Comparison of ENCODE assay signal across 14 cellular contexts in the genomic region with DNA sequence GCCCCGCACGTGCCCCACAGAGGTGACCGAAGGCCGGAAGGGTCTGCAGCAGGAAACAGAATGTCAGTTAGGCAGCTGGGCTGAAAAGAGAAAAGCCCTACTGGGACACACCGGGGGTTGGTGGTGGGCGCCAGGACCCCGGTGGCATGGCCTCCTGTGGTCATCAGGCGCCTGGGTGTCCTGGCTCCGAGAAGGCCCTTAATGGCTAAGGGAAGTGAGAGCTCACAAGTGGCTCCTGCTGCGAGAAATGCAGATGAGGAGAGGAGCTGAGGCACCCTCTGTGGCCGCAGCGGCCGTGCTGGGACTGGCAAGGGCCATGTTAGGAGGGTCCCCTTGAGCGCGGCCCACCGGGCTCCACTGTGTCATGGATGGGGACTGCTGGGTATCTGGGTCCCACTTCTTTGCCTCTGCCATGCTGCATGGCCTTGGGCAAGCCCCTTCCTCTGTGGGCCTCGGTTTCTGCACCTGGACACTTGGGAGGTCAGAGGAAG.
A peak's percentile ranks its signal among the peaks of the same experiment; 100 is the strongest.
DNase-seq lines count a peak whose midpoint lies in the region; ATAC-seq and TF ChIP-seq lines count a peak whose summit lies in the region.
"Had no signal": no experiment of that assay in that cellular context is flagged by ENCODE, and none has a peak within 500 bp of the region (broad histone marks: within the 10 kb centered on the region; RNA-seq: fewer than 3 reads in every experiment).

No MANE protein-coding gene starts in this region.

- DNase-seq in activated CD8-positive, alpha-beta memory T cell treated with anti-CD3 and anti-CD28 coated beads, Interleukin-2, amount 10 ng/mL, durations not matched to agents 7 days and 5 days, result no peak
- DNase-seq in activated CD8-positive, alpha-beta memory T cell treated with anti-CD3 and anti-CD28 coated beads, Interleukin-2, amount 50 U/mL, for 4 hours, result no peak
- DNase-seq in stimulated activated naive CD8-positive, alpha-beta T cell treated with anti-CD3 and anti-CD28 coated beads, Interleukin-15, amount 100 ng/mL, for 72 hours, result no peak
- DNase-seq in stimulated activated naive CD8-positive, alpha-beta T cell treated with anti-CD3 and anti-CD28 coated beads, Interleukin-15, Interleukin-2, amounts not matched to agents 100 U/mL and 50 U/mL, for 24 hours, result no peak
- DNase-seq in osteoblast (ENCODE audit: insufficient read length, low spot score, missing footprints) (peak; percentile 73), NCI-H187 (lab: John Stamatoyannopoulos, UW) (no peak)
- DNase-seq: CD4-positive, CD25-positive, alpha-beta regulatory T cell; DMS53; GF-D8; HCEC 1CT had no signal

- no peaks in the 10 kb centered on the region for H3K36me3 ChIP-seq in osteoblast (ENCODE audit: insufficient read depth, low read length)

- no peak overlapping the region for H2AFZ ChIP-seq in osteoblast (ENCODE audit: low read length)

- TF ChIP-seq CTCF in osteoblast (IDR thresholded peaks at IDR 0.05; ENCODE audit: extremely low read depth, low read depth, low read length), result no peak

- no peaks in the 10 kb centered on the region for H3K79me2 ChIP-seq in osteoblast (ENCODE audit: insufficient read depth, low read length)

- no peaks in the 10 kb centered on the region for H3K4me1 Mint-ChIP-seq in activated CD8-positive, alpha-beta memory T cell treated with anti-CD3 and anti-CD28 coated beads, Interleukin-2, amount 10 ng/mL, durations not matched to agents 7 days and 5 days
- no peaks in the 10 kb centered on the region for H3K4me1 Mint-ChIP-seq in stimulated activated naive CD8-positive, alpha-beta T cell treated with anti-CD3 and anti-CD28 coated beads, Interleukin-15, amount 100 ng/mL, for 72 hours
- peaks cover 8% of the 10 kb centered on the region for H3K4me1 Mint-ChIP-seq in stimulated activated memory B cell treated with anti-CD40 and anti-IgM and Interleukin-4, amounts not matched to agents 10 μg/mL and 1 μg/mL and 100 μg/mL, for 72 hours

- H3K27me3 Mint-ChIP-seq in activated CD8-positive, alpha-beta memory T cell treated with anti-CD3 and anti-CD28 coated beads, Interleukin-2, amount 10 ng/mL, durations not matched to agents 7 days and 5 days, result no peaks in the 10 kb centered on the region
- no peaks in the 10 kb centered on the region for H3K27me3 Mint-ChIP-seq in stimulated activated naive CD8-positive, alpha-beta T cell treated with anti-CD3 and anti-CD28 coated beads, Interleukin-15, amount 100 ng/mL, for 72 hours
- no peaks in the 10 kb centered on the region for H3K27me3 Mint-ChIP-seq in stimulated activated memory B cell treated with anti-CD40 and anti-IgM and Interleukin-4, amounts not matched to agents 10 μg/mL and 1 μg/mL and 100 μg/mL, for 72 hours
- H3K27me3 Mint-ChIP-seq: CD4-positive, CD25-positive, alpha-beta regulatory T cell had no signal

- no peak overlapping the region for H3K4me2 ChIP-seq in osteoblast (ENCODE audit: insufficient read depth, low read length)
- H3K4me2 ChIP-seq: BLaER1 had no signal

- H3K4me1 ChIP-seq in osteoblast (ENCODE audit: insufficient read depth, low read length), result no peaks in the 10 kb centered on the region

- peak overlapping the region; percentile 24 for H3K27ac Mint-ChIP-seq in activated CD8-positive, alpha-beta memory T cell treated with anti-CD3 and anti-CD28 coated beads, Interleukin-2, amount 10 ng/mL, durations not matched to agents 7 days and 5 days
- no peak overlapping the region for H3K27ac Mint-ChIP-seq in stimulated activated naive CD8-positive, alpha-beta T cell treated with anti-CD3 and anti-CD28 coated beads, Interleukin-15, amount 100 ng/mL, for 72 hours
- peak overlapping the region; percentile 17 for H3K27ac Mint-ChIP-seq in stimulated activated memory B cell treated with anti-CD40 and anti-IgM and Interleukin-4, amounts not matched to agents 10 μg/mL and 1 μg/mL and 100 μg/mL, for 72 hours
- H3K27ac Mint-ChIP-seq: CD4-positive, CD25-positive, alpha-beta regulatory T cell had no signal

- H3K27me3 ChIP-seq in osteoblast (ENCODE audit: insufficient read depth, low read length), result peaks cover 3% of the 10 kb centered on the region
- H3K27me3 ChIP-seq: BLaER1 had no signal

- no peaks in the 10 kb centered on the region for H4K20me1 ChIP-seq in osteoblast (ENCODE audit: insufficient read depth, low read length)
- H4K20me1 ChIP-seq: BLaER1 had no signal

- H3K4me3 ChIP-seq in osteoblast (ENCODE audit: insufficient read depth, low read length), result no peak overlapping the region
- H3K4me3 ChIP-seq: BLaER1 had no signal

- CTCF ChIA-PET in activated CD8-positive, alpha-beta memory T cell treated with anti-CD3 and anti-CD28 coated beads, Interleukin-2, amount 10 ng/mL, durations not matched to agents 7 days and 5 days (lab: Charles Lee), result no interaction called here

- no peak overlapping the region for H3K27ac ChIP-seq in osteoblast (ENCODE audit: low read depth, low read length)
- H3K27ac ChIP-seq: 22Rv1, BLaER1 had no signal

- H3K9me3 Mint-ChIP-seq in activated CD8-positive, alpha-beta memory T cell treated with anti-CD3 and anti-CD28 coated beads, Interleukin-2, amount 10 ng/mL, durations not matched to agents 7 days and 5 days (ENCODE audit: low read depth), result no peaks in the 10 kb centered on the region
- no peaks in the 10 kb centered on the region for H3K9me3 Mint-ChIP-seq in stimulated activated naive CD8-positive, alpha-beta T cell treated with anti-CD3 and anti-CD28 coated beads, Interleukin-15, amount 100 ng/mL, for 72 hours
- H3K9me3 Mint-ChIP-seq in stimulated activated memory B cell treated with anti-CD40 and anti-IgM and Interleukin-4, amounts not matched to agents 10 μg/mL and 1 μg/mL and 100 μg/mL, for 72 hours, result peaks cover 8% of the 10 kb centered on the region

- no peaks in the 10 kb centered on the region for H3K9me3 ChIP-seq in osteoblast (ENCODE audit: low read depth, low read length)
- H3K9me3 ChIP-seq: BLaER1 had no signal

- peaks cover 54% of the 10 kb centered on the region for H3K36me3 Mint-ChIP-seq in activated CD8-positive, alpha-beta memory T cell treated with anti-CD3 and anti-CD28 coated beads, Interleukin-2, amount 10 ng/mL, durations not matched to agents 7 days and 5 days
- peaks cover 76% of the 10 kb centered on the region for H3K36me3 Mint-ChIP-seq in stimulated activated memory B cell treated with anti-CD40 and anti-IgM and Interleukin-4, amounts not matched to agents 10 μg/mL and 1 μg/mL and 100 μg/mL, for 72 hours

- ATAC-seq in activated CD8-positive, alpha-beta memory T cell treated with anti-CD3 and anti-CD28 coated beads, Interleukin-2, amount 10 ng/mL, durations not matched to agents 7 days and 5 days, result no peak
- ATAC-seq in stimulated activated naive CD8-positive, alpha-beta T cell treated with anti-CD3 and anti-CD28 coated beads, Interleukin-15, amount 100 ng/mL, for 72 hours, result peak; percentile 27
- ATAC-seq in stimulated activated naive CD8-positive, alpha-beta T cell treated with anti-CD3 and anti-CD28 coated beads, Interleukin-15, Interleukin-2, amounts not matched to agents 100 U/mL and 50 U/mL, for 24 hours, result no peak
- ATAC-seq in stimulated activated memory B cell treated with anti-CD40 and anti-IgM and Interleukin-4, amounts not matched to agents 10 μg/mL and 1 μg/mL and 100 μg/mL, for 72 hours, result no peak
- no peak for ATAC-seq in SK-N-SH treated with all-trans-retinoic acid at 6 μM for 48 hours

- H3K4me3 Mint-ChIP-seq in activated CD8-positive, alpha-beta memory T cell treated with anti-CD3 and anti-CD28 coated beads, Interleukin-2, amount 10 ng/mL, durations not matched to agents 7 days and 5 days, result no peak overlapping the region
- H3K4me3 Mint-ChIP-seq in stimulated activated naive CD8-positive, alpha-beta T cell treated with anti-CD3 and anti-CD28 coated beads, Interleukin-15, amount 100 ng/mL, for 72 hours, result no peak overlapping the region
- H3K4me3 Mint-ChIP-seq in stimulated activated memory B cell treated with anti-CD40 and anti-IgM and Interleukin-4, amounts not matched to agents 10 μg/mL and 1 μg/mL and 100 μg/mL, for 72 hours, result no peak overlapping the region
- H3K4me3 Mint-ChIP-seq: CD4-positive, CD25-positive, alpha-beta regulatory T cell had no signal

TF ChIP-seq in SK-N-SH treated with all-trans-retinoic acid at 6 μM for 48 hours, 23 proteins besides CTCF, POLR2A, EP300 and RAD21:
- no peak for TF ChIP-seq ESRRG (CRISPR knock-in tag; IDR thresholded peaks at IDR 0.05)
- TF ChIP-seq CSDC2 (CRISPR knock-in tag; IDR thresholded peaks at IDR 0.05), result no peak
- no peak for TF ChIP-seq ZNF70 (CRISPR knock-in tag; IDR thresholded peaks at IDR 0.05)
- TF ChIP-seq ISL1 (CRISPR knock-in tag; IDR thresholded peaks at IDR 0.05), result no peak
- TF ChIP-seq ARNTL (CRISPR knock-in tag; IDR thresholded peaks at IDR 0.05; ENCODE audit: borderline replicate concordance, low read depth), result no peak

Comparison
In these comparisons a context has a peak if more than half of its experiments do, and no peak if none do; other contexts are left out.
1. H3K27ac Mint-ChIP-seq: peak in activated CD8-positive, alpha-beta memory T cell treated with anti-CD3 and anti-CD28 coated beads, Interleukin-2, amount 10 ng/mL, durations not matched to agents 7 days and 5 days (single experiment) and stimulated activated memory B cell treated with anti-CD40 and anti-IgM and Interleukin-4, amounts not matched to agents 10 μg/mL and 1 μg/mL and 100 μg/mL, for 72 hours (single experiment); none in stimulated activated naive CD8-positive, alpha-beta T cell treated with anti-CD3 and anti-CD28 coated beads, Interleukin-15, amount 100 ng/mL, for 72 hours (0 of 2).